In genomic region chr5:150520747-150521521, GRCh38 we compare ENCODE assay signal across 1 cellular context.
TF ChIP-seq lines count a peak whose summit lies in the region.

No MANE protein-coding gene starts in this region.

TF ChIP-seq in SK-N-SH treated with all-trans-retinoic acid at 6 μM for 48 hours, 23 proteins besides CTCF, POLR2A, EP300 and RAD21 (continued from another document):
- TF ChIP-seq ZNF565 (CRISPR knock-in tag; conservative IDR thresholded peaks at IDR 0.05; ENCODE audit: low read depth) (no peak), ZFP3 (CRISPR knock-in tag; IDR thresholded peaks at IDR 0.05) (no peak), ISL1 (CRISPR knock-in tag; IDR thresholded peaks at IDR 0.05) (no peak)
TF ChIP-seq in SK-N-SH treated with all-trans-retinoic acid at 6 μM for 48 hours: peak in this region for 0.
